8 cellular contexts compared by ENCODE assay signal in genomic region chr19:17305211-17305516, GRCh38. TPM values are rescaled to one million over a fixed set of nuclear protein-coding genes. Genes with fewer than 3 reads are reported as not detected.
A peak's percentile ranks its signal among the peaks of the same experiment; 100 is the strongest.
DNase-seq lines count a peak whose midpoint lies in the region; ATAC-seq and TF ChIP-seq lines count a peak whose summit lies in the region.

No MANE protein-coding gene starts in this region.

- no peaks in the 10 kb centered on the region for H3K9me3 Mint-ChIP-seq in activated T-cell treated with anti-CD3 and anti-CD28 coated beads, Interleukin-2, amount 50 U/mL, for 24 hours

- H3K4me1 ChIP-seq in adrenal gland (replicated peaks in 1 of 2): peaks cover 37 to 51% of the 10 kb centered on the region in 2 donors
- peaks cover 0 to 34% (median 17%) of the 10 kb centered on the region in 4 donors for H3K4me1 ChIP-seq in right lobe of liver
- H3K4me1 ChIP-seq in thoracic aorta (ENCODE audit: control insufficient read depth in 1 of 2, low read depth in 2 of 2): peaks cover 26 to 58% of the 10 kb centered on the region in 2 donors

- H3K36me3 Mint-ChIP-seq in activated T-cell treated with anti-CD3 and anti-CD28 coated beads, Interleukin-2, amount 50 U/mL, for 24 hours (ENCODE audit: low read depth): peaks cover 28% of the 10 kb centered on the region

- WGBS in adrenal gland, 4 donors: 0 to 1% (median 0%) methylated on average over 4 to 7 of the region's 7 CpGs
- no CpG with 5 or more reads among the region's 7 CpGs for WGBS in right lobe of liver (ENCODE audit: insufficient coverage, low coverage, low lambda C conversion rate, missing lambda C conversion rate)

- TF ChIP-seq CTCF in adrenal gland (IDR thresholded peaks at IDR 0.05) (no peak), right lobe of liver (IDR thresholded peaks at IDR 0.05) (no peak), thoracic aorta (IDR thresholded peaks at IDR 0.05) (no peak)

- ATAC-seq in right lobe of liver (no peak), thoracic aorta (ENCODE audit: insufficient number of reproducible peaks, low FRiP score, low read depth) (no peak), HG02852 (IDR thresholded peaks at IDR 0.05; ENCODE audit: unreplicated experiment) (no peak)

- intact Hi-C loops in adrenal gland (cut with DNase I): loop anchor here in 1 of 2 donors (10.0 kb wide), 1 partner anchor 80 kb away; no protein-coding TSS in a partner anchor
- intact Hi-C loops in right lobe of liver (cut with DNase I): no loop called here

- DNase-seq in activated T-cell treated with anti-CD3 and anti-CD28 coated beads, Interleukin-2, amount 50 U/mL, for 24 hours: no peak
- no peak for DNase-seq in activated T-cell treated with anti-CD3 and anti-CD28 coated beads, Interleukin-2, amount 50 U/mL, for 1 hour
- DNase-seq in adrenal gland (no peak), right lobe of liver (no peak), thoracic aorta (ENCODE audit: low spot score) (no peak), AML-193 (lab: John Stamatoyannopoulos, UW) (no peak)
- no peak for DNase-seq in stimulated activated CD4-positive, alpha-beta T cell treated with anti-CD3 and anti-CD28 coated beads, Interleukin-2, amount 100 ng/mL, for 24 hours

- TF ChIP-seq POLR2A in adrenal gland (IDR thresholded peaks at IDR 0.05) (no peak), right lobe of liver (IDR thresholded peaks at IDR 0.05) (no peak)

- H3K27me3 ChIP-seq in adrenal gland (no peaks in the 10 kb centered on the region), right lobe of liver (no peaks in the 10 kb centered on the region), thoracic aorta (replicated peaks; ENCODE audit: insufficient read depth) (no peaks in the 10 kb centered on the region)

- H3K27ac Mint-ChIP-seq in activated T-cell treated with anti-CD3 and anti-CD28 coated beads, Interleukin-2, amount 50 U/mL, for 24 hours: peak overlapping the region; percentile 94

- H3K27me3 Mint-ChIP-seq in activated T-cell treated with anti-CD3 and anti-CD28 coated beads, Interleukin-2, amount 50 U/mL, for 24 hours: no peaks in the 10 kb centered on the region

- H3K27ac ChIP-seq in adrenal gland: peak overlapping the region; percentile 81 to 97 (median 90)
- H3K27ac ChIP-seq in right lobe of liver: peak overlapping the region; percentile 80 to 94 (median 88)
- peak overlapping the region; percentile 84 to 90 for H3K27ac ChIP-seq in thoracic aorta

- H3K36me3 ChIP-seq in adrenal gland (replicated peaks in 1 of 2) (no peaks in the 10 kb centered on the region), right lobe of liver (peaks cover 0 to 2% (median 0%) of the 10 kb centered on the region in 4 donors), thoracic aorta (peaks cover 3% of the 10 kb centered on the region)

- H3K4me3 Mint-ChIP-seq in activated T-cell treated with anti-CD3 and anti-CD28 coated beads, Interleukin-2, amount 50 U/mL, for 24 hours: peak overlapping the region; percentile 94

- H3K4me3 ChIP-seq in adrenal gland (peak overlapping the region in 1 of 4 donors; percentile 75), right lobe of liver (peak overlapping the region; percentile 66 to 83 (median 77)), thoracic aorta (peak overlapping the region; percentile 84)

- peaks cover 42% of the 10 kb centered on the region for H3K4me1 Mint-ChIP-seq in activated T-cell treated with anti-CD3 and anti-CD28 coated beads, Interleukin-2, amount 50 U/mL, for 24 hours (ENCODE audit: low read depth)

- H3K9me3 ChIP-seq in adrenal gland (replicated peaks in 1 of 3) (no peaks in the 10 kb centered on the region), right lobe of liver (no peaks in the 10 kb centered on the region), thoracic aorta (no peaks in the 10 kb centered on the region)

RNA-seq across cellular contexts. Expression of gene MRPL34, which starts 0.5 kb away (rescaled TPM):
- total RNA-seq in adrenal gland (100 to 1,000 TPM; 126 to 358 (median 170) TPM), right lobe of liver (100 to 1,000 TPM in 4 of 6 experiments, 10 to 100 TPM in 2; 63.5 to 363 (median 122) TPM), thoracic aorta (100 to 1,000 TPM; 132 to 140 TPM)
- 100 to 1,000 TPM; 101 to 144 (median 121) TPM for polyA plus RNA-seq in adrenal gland

RNA-seq across cellular contexts. Expression of gene ABHD8, which starts 1.9 kb away (rescaled TPM):
- total RNA-seq in adrenal gland (10 to 100 TPM; 24.7 to 60.0 (median 42.1) TPM), right lobe of liver (10 to 100 TPM in 5 of 6 experiments, 1 to 10 TPM in 1; 8.3 to 27.3 (median 15.8) TPM), thoracic aorta (10 to 100 TPM in 1 of 2 donors, 1 to 10 TPM in 1; 9.8 to 24.0 TPM)
- polyA plus RNA-seq in adrenal gland: 10 to 100 TPM in 2 of 3 donors, 1 to 10 TPM in 1; 2.3 to 33.1 (median 32.0) TPM

RNA-seq across cellular contexts. Expression of gene DDA1, which starts 4.2 kb away (rescaled TPM):
- 10 to 100 TPM in 7 of 8 donors, 1 to 10 TPM in 1; 6.8 to 54.9 (median 38.7) TPM for total RNA-seq in adrenal gland
- polyA plus RNA-seq in adrenal gland: 10 to 100 TPM; 40.3 to 71.4 (median 50.4) TPM
- total RNA-seq in right lobe of liver: 10 to 100 TPM; 10.4 to 23.4 (median 14.1) TPM
- 10 to 100 TPM in 1 of 2 donors, 1 to 10 TPM in 1; 8.9 to 13.5 TPM for total RNA-seq in thoracic aorta

RNA-seq across cellular contexts. Expression of gene ANKLE1, which starts 23.5 kb away (rescaled TPM):
- total RNA-seq in adrenal gland (1 to 10 TPM in 1 of 8 donors, under 1 TPM in 7; 0.25 to 1.8 (median 0.38) TPM), right lobe of liver (under 1 TPM; 0.06 to 0.65 (median 0.37) TPM), thoracic aorta (1 to 10 TPM in 1 of 2 donors, not detected in 1; 1.2 TPM)
- 1 to 10 TPM in 1 of 3 donors, under 1 TPM in 2; 0.11 to 1.7 (median 0.64) TPM for polyA plus RNA-seq in adrenal gland

RNA-seq across cellular contexts. Expression of gene ANO8, which starts 29.5 kb away (rescaled TPM):
- 10 to 100 TPM; 18.4 to 78.0 (median 27.9) TPM for total RNA-seq in adrenal gland
- 10 to 100 TPM in 2 of 3 donors, 1 to 10 TPM in 1; 4.4 to 70.7 (median 33.0) TPM for polyA plus RNA-seq in adrenal gland
- total RNA-seq in right lobe of liver: 1 to 10 TPM; 5.0 to 8.8 (median 6.6) TPM
- total RNA-seq in thoracic aorta: 10 to 100 TPM in 1 of 2 donors, 1 to 10 TPM in 1; 9.5 to 13.4 TPM
